ENCODE assay signal across 8 cellular contexts in the genomic region with DNA sequence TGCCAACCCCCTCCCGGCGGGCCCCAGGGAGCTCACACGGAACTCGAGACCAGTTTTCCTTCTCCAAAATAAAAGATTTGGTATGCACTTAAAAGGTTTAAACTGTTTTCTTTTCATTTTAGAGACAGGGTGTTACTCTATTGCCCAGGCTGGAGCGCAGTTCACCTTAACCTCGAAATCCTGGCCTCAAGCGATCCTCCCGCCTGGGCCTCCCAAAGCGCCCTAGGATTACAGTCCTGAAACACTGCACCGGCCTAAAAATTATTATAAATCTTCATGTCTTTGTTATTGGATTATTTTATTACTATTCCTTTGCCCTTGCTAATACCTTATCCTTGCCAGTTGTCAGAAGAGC. TPM values are rescaled to one million over a fixed set of nuclear protein-coding genes. Genes with fewer than 3 reads are reported as not detected.
DNase-seq lines count a peak whose midpoint lies in the region; TF ChIP-seq lines count a peak whose summit lies in the region.

No MANE protein-coding gene starts in this region.

- no peaks in the 10 kb centered on the region for H3K36me3 ChIP-seq in CD8-positive, alpha-beta memory T cell (ENCODE audit: insufficient read depth, low read length)
- 0 out of 2 replicates have a peak, but pooled peaks cover 8% of the 10 kb centered on the region for H3K36me3 ChIP-seq in PC-9 (ENCODE audit: low read depth)

- H3K9me3 Mint-ChIP-seq in CD8-positive, alpha-beta memory T cell, result no peaks in the 10 kb centered on the region
- no peaks in the 10 kb centered on the region for H3K9me3 Mint-ChIP-seq in osteocyte (ENCODE audit: unreplicated experiment)

- H3K4me3 ChIP-seq in CD8-positive, alpha-beta memory T cell (ENCODE audit: low read length), result peak overlapping the region; percentile 62
- H3K4me3 ChIP-seq in PC-9, result peak overlapping the region; percentile 60; the same call in 1 of the 2 replicates

- TF ChIP-seq CTCF in PC-9 (conservative IDR thresholded peaks at IDR 0.05), result no peak
- TF ChIP-seq CTCF in osteocyte (IDR thresholded peaks at IDR 0.05), result no peak

- H3K4me2 ChIP-seq in PC-9, result peak overlapping the region; percentile 77

- POLR2A ChIA-PET in CD8-positive, alpha-beta memory T cell (lab: Charles Lee), result interaction anchor here (0.7 to 1.4 kb wide), 2 partner anchors 9 to 253 kb away, joined by 3 read pairs; no protein-coding TSS in a partner anchor
- POLR2A ChIA-PET in PC-9 (lab: Charles Lee; ENCODE audit: unreplicated experiment), result interaction anchor here (0.6 kb wide), 2 partner anchors 21 to 258 kb away, joined by 3 read pairs; no protein-coding TSS in a partner anchor

- H3K4me1 ChIP-seq in CD8-positive, alpha-beta memory T cell (ENCODE audit: insufficient read depth, low read length), result peaks cover 20% of the 10 kb centered on the region
- peaks cover 19% of the 10 kb centered on the region for H3K4me1 ChIP-seq in PC-9 (replicated peaks; ENCODE audit: insufficient read depth)

- no peak for DNase-seq in CD8-positive, alpha-beta memory T cell
- no peak for DNase-seq in PC-9
- DNase-seq in epithelial cell of prostate (ENCODE audit: low read depth, low spot score), result no peak
- no peak for DNase-seq in osteocyte (ENCODE audit: extremely low spot score, unreplicated experiment)
- no peak for DNase-seq in central memory CD4-positive, alpha-beta T cell
- DNase-seq in caudate nucleus (lab: John Stamatoyannopoulos, UW), result no peak
- DNase-seq in mesenteric fat pad (ENCODE audit: low spot score), result no peak
- DNase-seq in D341Med (ENCODE audit: low spot score), result no peak

- H3K27me3 ChIP-seq in CD8-positive, alpha-beta memory T cell (ENCODE audit: insufficient read depth, low read length, poor library complexity, severe bottlenecking), result no peaks in the 10 kb centered on the region
- H3K27me3 ChIP-seq in PC-9 (ENCODE audit: insufficient read depth, low read depth), result no peaks in the 10 kb centered on the region

- H3K9me2 ChIP-seq in PC-9 (ENCODE audit: insufficient read depth), result no peaks in the 10 kb centered on the region

- peak overlapping the region; percentile 73 for H2AFZ ChIP-seq in PC-9

- peaks cover 43% of the 10 kb centered on the region for H3K79me2 ChIP-seq in PC-9 (ENCODE audit: low read depth)

- peaks cover 6% of the 10 kb centered on the region; the same call in 1 of the 2 replicates for H3F3A ChIP-seq in PC-9 (ENCODE audit: insufficient read depth, low read depth)

- H3K27ac Mint-ChIP-seq in CD8-positive, alpha-beta memory T cell, result peak overlapping the region; percentile 70 to 96 (median 86)
- H3K27ac Mint-ChIP-seq in osteocyte (ENCODE audit: unreplicated experiment), result peak overlapping the region; percentile 71

- no TSS peak for BruUV-seq in PC-9 (replicated peaks; lab: Mats Ljungman, UMichigan)

- H3K9me3 ChIP-seq in CD8-positive, alpha-beta memory T cell (ENCODE audit: low read length), result no peaks in the 10 kb centered on the region
- H3K9me3 ChIP-seq in PC-9 (ENCODE audit: insufficient read depth, low read depth), result no peaks in the 10 kb centered on the region

- peaks cover 31% of the 10 kb centered on the region for H4K20me1 ChIP-seq in PC-9 (ENCODE audit: insufficient read depth)

- intact Hi-C loops in PC-9 (cut with micrococcal nuclease; ENCODE audit: unreplicated experiment), result loop anchor here (10.0 kb wide), 1 partner anchor 109 kb away; no protein-coding TSS in a partner anchor

- peaks cover 6 to 7% of the 10 kb centered on the region in 2 donors for H3K27me3 Mint-ChIP-seq in CD8-positive, alpha-beta memory T cell
- no peaks in the 10 kb centered on the region for H3K27me3 Mint-ChIP-seq in osteocyte (ENCODE audit: unreplicated experiment)

- peak overlapping the region; percentile 84 to 95 (median 89) for H3K4me3 Mint-ChIP-seq in CD8-positive, alpha-beta memory T cell
- peak overlapping the region; percentile 81 for H3K4me3 Mint-ChIP-seq in osteocyte (ENCODE audit: unreplicated experiment)

- H3K4me1 Mint-ChIP-seq in CD8-positive, alpha-beta memory T cell, result peaks cover 36 to 45% (median 42%) of the 10 kb centered on the region in 3 donors
- H3K4me1 Mint-ChIP-seq in osteocyte (ENCODE audit: unreplicated experiment), result peaks cover 41% of the 10 kb centered on the region

- CTCF ChIA-PET in CD8-positive, alpha-beta memory T cell (lab: Charles Lee), result interaction anchor here (0.8 kb wide), 1 partner anchor 519 kb away, joined by 3 read pairs; no protein-coding TSS in a partner anchor
- CTCF ChIA-PET in PC-9 (lab: Charles Lee), result no interaction called here

- peak overlapping the region; percentile 49 for H3K27ac ChIP-seq in CD8-positive, alpha-beta memory T cell (ENCODE audit: low read depth, low read length)
- no peak overlapping the region for H3K27ac ChIP-seq in PC-9
- peak overlapping the region; percentile 97 for H3K27ac ChIP-seq in epithelial cell of prostate
- no peak overlapping the region for H3K27ac ChIP-seq in caudate nucleus (ENCODE audit: low read depth, low read length)

- peaks cover 0 to 4% (median 0%) of the 10 kb centered on the region in 3 donors for H3K36me3 Mint-ChIP-seq in CD8-positive, alpha-beta memory T cell
- H3K36me3 Mint-ChIP-seq in osteocyte (ENCODE audit: unreplicated experiment), result peaks cover 2% of the 10 kb centered on the region

RNA-seq across cellular contexts. Expression of a gene that starts 0.6 kb away (rescaled TPM):
- total RNA-seq in CD8-positive, alpha-beta memory T cell, result 100 to 1,000 TPM; 152 to 161 TPM
- polyA plus RNA-seq in CD8-positive, alpha-beta memory T cell, result 7.2 TPM
- 55.4 and 62.8 TPM in 2 replicates for total RNA-seq in PC-9 (2021)
- 84.0 and 88.7 TPM in 2 replicates for total RNA-seq in osteocyte
- total RNA-seq in mesenteric fat pad, result 31.9 TPM

Comparison
In these comparisons a context has a peak if more than half of its experiments do, and no peak if none do; other contexts are left out.
1. H3K27ac ChIP-seq: peak in CD8-positive, alpha-beta memory T cell (single experiment) and epithelial cell of prostate (single experiment); none in PC-9 (single experiment) and caudate nucleus (single experiment).